ENCODE assay signal across 22 cellular contexts in the genomic region with DNA sequence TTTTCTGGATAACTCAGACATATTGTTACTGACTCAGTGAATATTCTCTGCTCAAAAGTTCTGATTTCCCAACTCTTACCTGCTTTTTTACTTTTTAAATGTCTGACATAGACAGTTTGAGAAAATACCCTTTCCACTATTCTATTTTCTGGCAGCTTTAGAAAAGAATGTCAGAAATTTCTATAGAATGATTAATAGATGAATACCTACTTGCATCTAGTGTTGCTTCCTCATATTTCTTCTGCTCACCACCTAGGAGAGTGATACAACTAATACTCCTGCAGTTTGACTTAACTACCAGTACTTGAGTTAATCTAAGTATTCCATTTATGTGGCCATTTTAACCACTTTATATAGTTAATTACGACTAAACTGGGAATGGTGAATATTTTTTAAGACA.
DNase-seq lines count a peak whose midpoint lies in the region; ATAC-seq and TF ChIP-seq lines count a peak whose summit lies in the region.
"Had no signal": no experiment of that assay in that cellular context is flagged by ENCODE, and none has a peak within 500 bp of the region (broad histone marks: within the 10 kb centered on the region; RNA-seq: fewer than 3 reads in every experiment).

No MANE protein-coding gene starts in this region.

- no peak overlapping the region for H3K27ac ChIP-seq in HEK293 (ENCODE audit: extremely low read depth, low read depth, low read length)
- H3K27ac ChIP-seq in RWPE1, result peak overlapping the region; percentile 43
- peak overlapping the region; percentile 43 for H3K27ac ChIP-seq in neutrophil
- H3K27ac ChIP-seq: BLaER1, KMS-11, SK-N-MC had no signal

- H3K36me3 ChIP-seq in HEK293 (ENCODE audit: control insufficient read depth in 2 of 2, insufficient read depth in 1 of 2, low read length in 2 of 2) (no peaks in the 10 kb centered on the region), neutrophil (peaks cover 4% of the 10 kb centered on the region)

- DNase-seq in RWPE1 (ENCODE audit: low spot score) (peak; percentile 12), epithelial cell of esophagus (ENCODE audit: low read depth) (peak; percentile 52), SKM-1 (lab: John Stamatoyannopoulos, UW; ENCODE audit: unreplicated experiment) (no peak), NCI-H2196 (lab: John Stamatoyannopoulos, UW; ENCODE audit: unreplicated experiment) (no peak)
- DNase-seq: CD4-positive, CD25-positive, alpha-beta regulatory T cell; DMS153; DND-41; H7; NCI-H1048; NCI-H1417; NCI-H1694; NCI-H2029 treated with DMSO at 0.1 percent for 48 hours; NCI-H2227 treated with DMSO at 0.1 percent for 48 hours; NCI-H526 treated with DMSO at 0.1 percent for 48 hours; SIG-M5 had no signal

- no peaks in the 10 kb centered on the region for H3K27me3 ChIP-seq in neutrophil
- H3K27me3 ChIP-seq: BLaER1 had no signal

- CTCF ChIA-PET in HEK293 (lab: Yijun Ruan, JAX) (interaction anchor here (0.8 kb wide), 1 partner anchor 21 kb away, joined by 3 read pairs; no protein-coding TSS in a partner anchor), RWPE1 (lab: Yijun Ruan, JAX) (interaction anchor here (0.6 kb wide), 1 partner anchor 362 kb away, joined by 3 read pairs; no protein-coding TSS in a partner anchor)

- H3K9me3 ChIP-seq in HEK293 (ENCODE audit: control insufficient read depth, insufficient read depth, low read depth, low read length), result no peaks in the 10 kb centered on the region
- no peaks in the 10 kb centered on the region for H3K9me3 ChIP-seq in neutrophil
- H3K9me3 ChIP-seq: BLaER1 had no signal

- TF ChIP-seq CTCF in HEK293 (tag by site-specific recombination; IDR thresholded peaks at IDR 0.05), result no peak
- TF ChIP-seq CTCF in RWPE1 (conservative IDR thresholded peaks at IDR 0.05; ENCODE audit: low read depth), result no peak
- TF ChIP-seq CTCF in epithelial cell of esophagus (IDR thresholded peaks at IDR 0.05; ENCODE audit: insufficient read depth, low read depth, low read length, missing control alignments), result no peak
- TF ChIP-seq CTCF in neutrophil (IDR thresholded peaks at IDR 0.05), result no peak

- H3K4me1 ChIP-seq in HEK293 (ENCODE audit: control insufficient read depth, insufficient read depth, low read length), result no peaks in the 10 kb centered on the region
- H3K4me1 ChIP-seq in neutrophil (ENCODE audit: control insufficient read depth in 1 of 2, insufficient read depth in 1 of 2, low read depth in 1 of 2, low read length in 1 of 2), result peaks cover 0 to 4% of the 10 kb centered on the region in 2 experiments

- POLR2A ChIA-PET in HEK293 (lab: Yijun Ruan, JAX), result interaction anchor here (0.6 kb wide), 1 partner anchor 708 kb away, joined by 5 read pairs; a partner anchor contains a TSS
- POLR2A ChIA-PET in RWPE1 (lab: Yijun Ruan, JAX; ENCODE audit: low non-redundant PET), result no interaction called here

- no peak for ATAC-seq in HG02588 (IDR thresholded peaks at IDR 0.05; ENCODE audit: unreplicated experiment)
- ATAC-seq: Panc1 had no signal

- H3K4me3 ChIP-seq in HEK293 (ENCODE audit: low read depth, low read length), result no peak overlapping the region
- no peak overlapping the region for H3K4me3 ChIP-seq in epithelial cell of esophagus (ENCODE audit: low read length)
- no peak overlapping the region for H3K4me3 ChIP-seq in neutrophil (ENCODE audit: low read depth in 1 of 2, low read length in 1 of 2)
- H3K4me3 ChIP-seq: BLaER1, SK-N-MC had no signal

TF ChIP-seq in HEK293, 187 proteins besides CTCF, POLR2A, EP300 and RAD21:
- no peak for TF ChIP-seq ZNF146 (tag by site-specific recombination; IDR thresholded peaks at IDR 0.05)
- TF ChIP-seq, protein P1, sequence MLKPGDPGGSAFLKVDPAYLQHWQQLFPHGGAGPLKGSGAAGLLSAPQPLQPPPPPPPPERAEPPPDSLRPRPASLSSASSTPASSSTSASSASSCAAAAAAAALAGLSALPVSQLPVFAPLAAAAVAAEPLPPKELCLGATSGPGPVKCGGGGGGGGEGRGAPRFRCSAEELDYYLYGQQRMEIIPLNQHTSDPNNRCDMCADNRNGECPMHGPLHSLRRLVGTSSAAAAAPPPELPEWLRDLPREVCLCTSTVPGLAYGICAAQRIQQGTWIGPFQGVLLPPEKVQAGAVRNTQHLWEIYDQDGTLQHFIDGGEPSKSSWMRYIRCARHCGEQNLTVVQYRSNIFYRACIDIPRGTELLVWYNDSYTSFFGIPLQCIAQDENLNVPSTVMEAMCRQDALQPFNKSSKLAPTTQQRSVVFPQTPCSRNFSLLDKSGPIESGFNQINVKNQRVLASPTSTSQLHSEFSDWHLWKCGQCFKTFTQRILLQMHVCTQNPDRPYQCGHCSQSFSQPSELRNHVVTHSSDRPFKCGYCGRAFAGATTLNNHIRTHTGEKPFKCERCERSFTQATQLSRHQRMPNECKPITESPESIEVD (tag by site-specific recombination; IDR thresholded peaks at IDR 0.05), result 0 out of 2 replicates have a peak, but pooled peaks have one; percentile 7
TF ChIP-seq in HEK293: peak in this region for 1.

Comparison
In these comparisons a context has a peak if more than half of its experiments do, and no peak if none do; other contexts are left out.
1. DNase-seq: peak in RWPE1 (single experiment) and epithelial cell of esophagus (single experiment); none in SKM-1 (single experiment) and NCI-H2196 (single experiment).